16 cellular contexts compared by ENCODE assay signal in genomic region chr1:10308001-10308400, GRCh38.
DNase-seq lines count a peak whose midpoint lies in the region; ATAC-seq, FAIRE-seq and TF ChIP-seq lines count a peak whose summit lies in the region.
"Had no signal": no experiment of that assay in that cellular context is flagged by ENCODE, and none has a peak within 500 bp of the region (broad histone marks: within the 10 kb centered on the region; RNA-seq: fewer than 3 reads in every experiment).

No MANE protein-coding gene starts in this region.

- no peaks in the 10 kb centered on the region for H4K20me1 ChIP-seq in K562 (replicated peaks; ENCODE audit: control insufficient read depth, insufficient read depth, low read length)

- in situ Hi-C loops in K562 (cut with MboI) = no loop called here

- peak; percentile 11 for FAIRE-seq in K562 (lab: Jason Lieb, UNC)
- FAIRE-seq: G401.6 had no signal

- CTCF ChIA-PET in CD8-positive, alpha-beta memory T cell (lab: Charles Lee) = interaction anchor here (1.1 kb wide), 1 partner anchor 97 kb away, joined by 3 read pairs; the partner anchor contains the start of gene KIF1B
- CTCF ChIA-PET in K562 (lab: Yijun Ruan, JAX; ENCODE audit: low intra/inter-chr PET ratio) = no interaction called here

- BruUV-seq in K562 (replicated peaks; lab: Mats Ljungman, UMichigan) = no TSS peak

- no peak overlapping the region for H3K4ac ChIP-seq in mesenchymal stem cell (ENCODE audit: low read depth in 1 of 2, low read length in 2 of 2)

- intact Hi-C loops in K562 (cut with micrococcal nuclease) = no loop called here

- H2AK5ac ChIP-seq in mesenchymal stem cell (ENCODE audit: low read length, severe bottlenecking) = no peak overlapping the region

- H2BK5ac ChIP-seq in mesenchymal stem cell (ENCODE audit: low read depth, low read length, poor library complexity, severe bottlenecking) = no peak overlapping the region

- H3K79me2 ChIP-seq in K562 (ENCODE audit: control insufficient read depth, insufficient read depth, low read length) = no peaks in the 10 kb centered on the region

- no peak overlapping the region for H2BK120ac ChIP-seq in mesenchymal stem cell (ENCODE audit: low read depth, low read length)

- no peak overlapping the region for H2BK15ac ChIP-seq in mesenchymal stem cell (ENCODE audit: low read depth, poor library complexity, severe bottlenecking)

- H3K4me3 ChIP-seq in CD8-positive, alpha-beta memory T cell (ENCODE audit: low read length) = no peak overlapping the region
- H3K4me3 ChIP-seq in K562 (no peak overlapping the region), mesenchymal stem cell (ENCODE audit: insufficient read depth in 1 of 2, low read depth in 1 of 2, low read length in 2 of 2) (no peak overlapping the region)
- H3K4me3 ChIP-seq: tibial nerve had no signal

- no peak overlapping the region for H3K23ac ChIP-seq in mesenchymal stem cell (ENCODE audit: low read length in 2 of 2)

- peaks cover 18% of the 10 kb centered on the region for H3K79me1 ChIP-seq in mesenchymal stem cell (replicated peaks; ENCODE audit: low read length, poor library complexity, severe bottlenecking)

- H3K4me2 ChIP-seq in K562 (ENCODE audit: insufficient read depth, low read length) = no peak overlapping the region
- H3K4me2 ChIP-seq in mesenchymal stem cell (ENCODE audit: low read length, poor library complexity, severe bottlenecking) = no peak overlapping the region

- no peak overlapping the region for H3K14ac ChIP-seq in mesenchymal stem cell (ENCODE audit: low read length in 2 of 2)

- H4K8ac ChIP-seq in mesenchymal stem cell (ENCODE audit: low read length) = no peak overlapping the region

- H3K9me3 ChIP-seq in CD8-positive, alpha-beta memory T cell (ENCODE audit: low read length) = no peaks in the 10 kb centered on the region
- no peaks in the 10 kb centered on the region for H3K9me3 ChIP-seq in K562 (replicated peaks; ENCODE audit: control insufficient read depth, insufficient read depth, low read depth, low read length)
- H3K9me3 ChIP-seq in mesenchymal stem cell (ENCODE audit: control insufficient read depth, low read length) = no peaks in the 10 kb centered on the region
- H3K9me3 ChIP-seq: tibial nerve had no signal

- H3K18ac ChIP-seq in mesenchymal stem cell (ENCODE audit: low read depth in 1 of 2, low read length in 2 of 2) = no peak overlapping the region

- no peak overlapping the region for H2BK12ac ChIP-seq in mesenchymal stem cell (ENCODE audit: low read length in 2 of 2)

- H3K27ac ChIP-seq in CD8-positive, alpha-beta memory T cell (ENCODE audit: low read depth, low read length) = no peak overlapping the region
- no peak overlapping the region for H3K27ac ChIP-seq in K562 (ENCODE audit: extremely low read depth, low read depth, low read length)
- H3K27ac ChIP-seq in mesenchymal stem cell (ENCODE audit: low read length, poor library complexity, severe bottlenecking) = no peak overlapping the region
- H3K27ac ChIP-seq: 22Rv1 had no signal

- no peaks in the 10 kb centered on the region for H3K36me3 ChIP-seq in CD8-positive, alpha-beta memory T cell (ENCODE audit: insufficient read depth, low read length)
- H3K36me3 ChIP-seq in K562 (ENCODE audit: control insufficient read depth, insufficient read depth, low read length) (peaks cover 12% of the 10 kb centered on the region; the same call in 1 of the 3 replicates), mesenchymal stem cell (ENCODE audit: control insufficient read depth in 1 of 2, insufficient read depth in 2 of 2, low read depth in 1 of 2, low read length in 2 of 2) (peaks cover 16 to 68% of the 10 kb centered on the region in 2 experiments)

- H4K91ac ChIP-seq in mesenchymal stem cell (ENCODE audit: low read length) = no peak overlapping the region

- H3K9me1 ChIP-seq in K562 (ENCODE audit: control insufficient read depth, insufficient read depth, low read length) = no peaks in the 10 kb centered on the region

- no peak for TF ChIP-seq EP300 in K562 (IDR thresholded peaks at IDR 0.05; ENCODE audit: low read length)

- H3K4me1 Mint-ChIP-seq in CD8-positive, alpha-beta memory T cell = peaks cover 20 to 23% (median 20%) of the 10 kb centered on the region in 3 donors

- TF ChIP-seq RAD21 in K562 (CRISPR knock-in tag; conservative IDR thresholded peaks at IDR 0.05 in 1 of 2, IDR thresholded peaks at IDR 0.05 in 1 of 2) = no peak

- no peak for ATAC-seq in K562

- peaks cover 11 to 25% (median 21%) of the 10 kb centered on the region in 3 donors for H3K36me3 Mint-ChIP-seq in CD8-positive, alpha-beta memory T cell

- no peak for TF ChIP-seq POLR2A in K562 (conservative IDR thresholded peaks at IDR 0.05)

- no peak overlapping the region for H2AFZ ChIP-seq in K562 (ENCODE audit: low read depth, low read length)
- no peak overlapping the region for H2AFZ ChIP-seq in mesenchymal stem cell (ENCODE audit: low read depth, low read length)

- no peaks in the 10 kb centered on the region for H3K27me3 ChIP-seq in CD8-positive, alpha-beta memory T cell (ENCODE audit: insufficient read depth, low read length, poor library complexity, severe bottlenecking)
- H3K27me3 ChIP-seq in K562 (ENCODE audit: control insufficient read depth in 2 of 2, insufficient read depth in 2 of 2, low read length in 2 of 2) (no peaks in the 10 kb centered on the region), mesenchymal stem cell (ENCODE audit: control insufficient read depth in 1 of 2, insufficient read depth in 1 of 2, low read length in 2 of 2) (no peaks in the 10 kb centered on the region)
- H3K27me3 ChIP-seq: tibial nerve had no signal

- H3K4me3 Mint-ChIP-seq in CD8-positive, alpha-beta memory T cell = peak overlapping the region in 5 of 7 donors; percentile 55 to 87 (median 60)

- peaks cover 6% of the 10 kb centered on the region for H3K4me1 ChIP-seq in CD8-positive, alpha-beta memory T cell (ENCODE audit: insufficient read depth, low read length)
- H3K4me1 ChIP-seq in K562 (replicated peaks in 1 of 2; ENCODE audit: control insufficient read depth in 2 of 2, insufficient read depth in 2 of 2, low read length in 2 of 2) (no peaks in the 10 kb centered on the region), mesenchymal stem cell (ENCODE audit: control insufficient read depth, insufficient read depth, low read depth, low read length) (no peaks in the 10 kb centered on the region)

- no peaks in the 10 kb centered on the region for H3K27me3 Mint-ChIP-seq in CD8-positive, alpha-beta memory T cell

- H3K9me3 Mint-ChIP-seq in CD8-positive, alpha-beta memory T cell = no peaks in the 10 kb centered on the region

- H3K9ac ChIP-seq in K562 (ENCODE audit: insufficient read depth in 1 of 2, low read depth in 2 of 2, low read length in 2 of 2) (no peak overlapping the region), mesenchymal stem cell (ENCODE audit: low read length) (peak overlapping the region; percentile 23)

- POLR2A ChIA-PET in CD8-positive, alpha-beta memory T cell (lab: Charles Lee) = interaction anchor here (0.7 kb wide), 1 partner anchor 56 kb away, joined by 5 read pairs; no protein-coding TSS in a partner anchor
- POLR2A ChIA-PET in K562 (lab: Yijun Ruan, JAX) = interaction anchor here (0.6 to 0.7 kb wide), 2 partner anchors 9 to 19 kb away, joined by 3 read pairs; no protein-coding TSS in a partner anchor

- peak overlapping the region; percentile 78 to 96 (median 91) for H3K27ac Mint-ChIP-seq in CD8-positive, alpha-beta memory T cell

- peak; percentile 28 for DNase-seq in NK-92 treated with Interleukin-12 subunit alpha and Interleukin-12 subunit beta, amount 100 ng/mL, for 24 hours (lab: John Stamatoyannopoulos, UW)
- no peak for DNase-seq in NK-92 (lab: John Stamatoyannopoulos, UW; ENCODE audit: unreplicated experiment)
- DNase-seq in CD8-positive, alpha-beta memory T cell = peak in 4 of 5 donors; percentile 23 to 62 (median 46)
- DNase-seq in K562 (ENCODE audit: extremely low read depth in 1 of 4, low spot score in 3 of 4) = no peak
- DNase-seq in mesenchymal stem cell = no peak
- DNase-seq in cerebellar cortex (ENCODE audit: low spot score) = no peak
- no peak for DNase-seq in MV-4-11 (lab: John Stamatoyannopoulos, UW)
- DNase-seq in hypothalamus (lab: John Stamatoyannopoulos, UW) = no peak
- DNase-seq: activated CD4-positive, CD25-positive, alpha-beta regulatory T cell treated with anti-CD3 and anti-CD28 coated beads, Interleukin-2, amount 50 U/mL, for 72 hours; amniotic stem cell; effector CD8-positive, alpha-beta T cell; glutamatergic neuron; GOT3 had no signal

- WGBS in K562 (ENCODE audit: insufficient coverage, low coverage, missing lambda C conversion rate) = 81% methylated on average over 3 of the region's 3 CpGs
- WGBS in mesenchymal stem cell = 83% methylated on average over 3 of the region's 3 CpGs

- TF ChIP-seq CTCF in K562 (IDR thresholded peaks at IDR 0.05 in 2 of 3, conservative IDR thresholded peaks at IDR 0.05 in 1 of 3; ENCODE audit: insufficient read depth in 2 of 3, low read depth in 1 of 3, low read length in 3 of 3) = no peak

TF ChIP-seq in K562, 482 proteins besides CTCF, POLR2A, EP300 and RAD21:
- TF ChIP-seq NFE2 (IDR thresholded peaks at IDR 0.05; ENCODE audit: low read depth) = no peak
- TF ChIP-seq CEBPB (tag; IDR thresholded peaks at IDR 0.05) = peak; percentile 34; the same call in 1 of the 2 replicates

Comparison
In these comparisons a context has a peak if more than half of its experiments do, and no peak if none do; other contexts are left out.
1. DNase-seq: peak in NK-92 treated with Interleukin-12 subunit alpha and Interleukin-12 subunit beta, amount 100 ng/mL, for 24 hours (single experiment) and CD8-positive, alpha-beta memory T cell (4 of 5); none in NK-92 (single experiment), K562 (0 of 4), mesenchymal stem cell (single experiment), cerebellar cortex (single experiment), MV-4-11 (single experiment) and hypothalamus (0 of 51).